Comparison of ENCODE assay signal across 26 cellular contexts in genomic region chr6:21245488-21245887, GRCh38.
"Had no signal": no experiment of that assay in that cellular context is flagged by ENCODE, and none has a peak within 500 bp of the region (broad histone marks: within the 10 kb centered on the region; RNA-seq: fewer than 3 reads in every experiment).

No MANE protein-coding gene starts in this region.

- H3K4me1 ChIP-seq: ascending aorta had no signal

- ATAC-seq: activated CD8-positive, alpha-beta T cell treated with anti-CD3 and anti-CD28 coated beads for 36 hours; activated T-cell treated with anti-CD3 and anti-CD28 coated beads, Interleukin-2, amount 50 U/mL, for 72 hours; activated T-helper 17 cell treated with anti-CD3 and anti-CD28 coated beads, Interleukin-2, amount 50 U/mL, for 72 hours had no signal

- H2AFZ ChIP-seq: PC-9 had no signal

- DNase-seq: activated CD4-positive, alpha-beta T cell treated with anti-CD3 and anti-CD28 coated beads, Interleukin-2, amount 10 ng/mL, durations not matched to agents 24 days and 14 days; activated CD4-positive, alpha-beta T cell treated with anti-CD3 and anti-CD28 coated beads, Interleukin-2, amount 50 U/mL, for 4 hours; activated CD8-positive, alpha-beta T cell treated with anti-CD3 and anti-CD28 coated beads for 36 hours; activated effector memory CD4-positive, alpha-beta T cell treated with anti-CD3 and anti-CD28 coated beads, Interleukin-2, amount 50 U/mL, for 16 hours; activated naive CD4-positive, alpha-beta T cell; activated naive CD4-positive, alpha-beta T cell treated with anti-CD3 and anti-CD28 coated beads, Interleukin-2, amount 50 U/mL, for 16 hours; activated naive CD8-positive, alpha-beta T cell treated with anti-CD3 and anti-CD28 coated beads for 36 hours; activated T-cell treated with anti-CD3 and anti-CD28 coated beads, Interleukin-2, amount 50 U/mL, for 1 hour; activated T-cell treated with anti-CD3 and anti-CD28 coated beads, Interleukin-2, amount 50 U/mL, for 72 hours; amniotic stem cell; caudate nucleus; cerebellar nuclear complex; MM.1S; MV-4-11; NCI-H1092; NCI-H1436 treated with DMSO at 0.1 percent for 48 hours; NCI-H1694 treated with DMSO at 0.1 percent for 48 hours; NCI-H2029; NCI-H2227 treated with DMSO at 0.1 percent for 48 hours; NCI-H446 treated with DMSO at 0.1 percent for 48 hours; NCI-H524; PC-9; Right ventricle myocardium superior had no signal

- H3K9ac ChIP-seq: KMS-11 had no signal

- H3K4me2 ChIP-seq: KMS-11, PC-9 had no signal

- H3K9me3 ChIP-seq: ascending aorta had no signal

- H3K36me3 ChIP-seq: ascending aorta had no signal

- H3K4me3 ChIP-seq: ascending aorta, PC-9 had no signal

- H3K27ac ChIP-seq: ascending aorta, KMS-11, PC-9 had no signal

- H3K27me3 ChIP-seq: ascending aorta had no signal
